Comparison of ENCODE assay signal across 10 cellular contexts in genomic region chr2:9143264-9143815, GRCh38.
DNase-seq lines count a peak whose midpoint lies in the region; ATAC-seq, FAIRE-seq and TF ChIP-seq lines count a peak whose summit lies in the region.
"Had no signal": no experiment of that assay in that cellular context is flagged by ENCODE, and none has a peak within 500 bp of the region (broad histone marks: within the 10 kb centered on the region; RNA-seq: fewer than 3 reads in every experiment).

No MANE protein-coding gene starts in this region.

- H2BK20ac ChIP-seq in IMR-90 (ENCODE audit: low read depth, low read length), result peak overlapping the region; percentile 22; the same call in 1 of the 2 replicates

- H4K8ac ChIP-seq in IMR-90 (ENCODE audit: low read depth in 2 of 2, low read length in 2 of 2), result peak overlapping the region in 1 of 2 experiments; percentile 56; a peak in 1 of 4 replicates

- POLR2A ChIA-PET in A673 (lab: Charles Lee; ENCODE audit: low non-redundant PET) (interaction anchor here (0.7 kb wide), 1 partner anchor 161 kb away, joined by 3 read pairs; no protein-coding TSS in a partner anchor), IMR-90 (lab: Charles Lee; ENCODE audit: unreplicated experiment) (no interaction called here)

- peak overlapping the region; percentile 10; the same call in 1 of the 2 replicates for H3K18ac ChIP-seq in IMR-90 (ENCODE audit: low read depth, low read length)

- H3K4me1 ChIP-seq in A673 (ENCODE audit: insufficient read depth, low read length, poor library complexity, severe bottlenecking) (peaks cover 22% of the 10 kb centered on the region), IMR-90 (ENCODE audit: control insufficient read depth, insufficient read depth, low read length) (peaks cover 21% of the 10 kb centered on the region)

- peaks cover 15% of the 10 kb centered on the region for H3K9me1 ChIP-seq in IMR-90 (ENCODE audit: insufficient read depth, low read length)

- peak overlapping the region; percentile 68 for H3K4ac ChIP-seq in IMR-90 (ENCODE audit: low read depth, low read length)

- H3K14ac ChIP-seq in IMR-90 (replicated peaks; ENCODE audit: low read depth, low read length), result peak overlapping the region; percentile 61

- H2BK120ac ChIP-seq in IMR-90 (ENCODE audit: low read depth, low read length), result peak overlapping the region; percentile 50

- no peak for ATAC-seq in IMR-90 (ENCODE audit: low read depth)

- H4K5ac ChIP-seq in IMR-90 (ENCODE audit: low read depth, low read length), result peak overlapping the region; percentile 13; the same call in 1 of the 2 replicates

- peak overlapping the region; percentile 34 for H3K4me3 ChIP-seq in A673 (ENCODE audit: low read depth, low read length, poor library complexity, severe bottlenecking)
- H3K4me3 ChIP-seq in IMR-90 (ENCODE audit: insufficient read depth, low read depth, low read length), result no peak overlapping the region
- peak overlapping the region; percentile 53 for H3K4me3 ChIP-seq in coronary artery

- H2AFZ ChIP-seq in IMR-90 (replicated peaks; ENCODE audit: low read length, poor library complexity), result peak overlapping the region; percentile 95

- 66% methylated on average over 4 of the region's 11 CpGs; no CpG with 5 or more reads in 1 of the 2 experiments for WGBS in IMR-90 (ENCODE audit: extremely low coverage in 2 of 2, insufficient read length in 1 of 2), 2 experiments

- H4K20me1 ChIP-seq in IMR-90 (ENCODE audit: insufficient read depth, low read length), result no peaks in the 10 kb centered on the region

- dilution Hi-C loops in IMR-90 (cut with HindIII; ENCODE audit: low sequenced_read_pairs, unreplicated experiment), result no loop called here

- in situ Hi-C loops in IMR-90 (cut with MboI; ENCODE audit: low sequenced_read_pairs), result loop anchor here (10.0 kb wide), 2 partner anchors 191 to 231 kb away; no protein-coding TSS in a partner anchor

- no peaks in the 10 kb centered on the region for H3K9me3 Mint-ChIP-seq in nephron progenitor cell
- H3K9me3 Mint-ChIP-seq: CD4-positive, CD25-positive, alpha-beta regulatory T cell had no signal

- no peaks in the 10 kb centered on the region for H3K27me3 ChIP-seq in A673 (replicated peaks; ENCODE audit: insufficient read depth, low read depth, low read length, poor library complexity)
- H3K27me3 ChIP-seq in IMR-90 (ENCODE audit: control insufficient read depth, insufficient read depth, low read length), result no peaks in the 10 kb centered on the region

- H3K27ac ChIP-seq in A673 (ENCODE audit: low read depth, low read length, poor library complexity, severe bottlenecking) (no peak overlapping the region), IMR-90 (ENCODE audit: insufficient read depth, low read length) (peak overlapping the region; percentile 41), coronary artery (peak overlapping the region; percentile 71 to 86)

- CTCF ChIA-PET in A673 (lab: Charles Lee) (interaction anchor here (0.5 to 2.5 kb wide), 4 partner anchors 48 to 1953 kb away, joined by 3 to 28 read pairs (median 4); no protein-coding TSS in a partner anchor), IMR-90 (lab: Yijun Ruan, JAX) (interaction anchor here (0.5 to 2.0 kb wide), 5 partner anchors 27 to 339 kb away, joined by 3 to 12 read pairs (median 4); no protein-coding TSS in a partner anchor)

- peak overlapping the region; percentile 33 for H3K4me2 ChIP-seq in IMR-90 (ENCODE audit: low read depth, low read length)

- no peak for TF ChIP-seq RAD21 in IMR-90 (IDR thresholded peaks at IDR 0.05; ENCODE audit: low read length)

- peak overlapping the region; percentile 54 for H2BK5ac ChIP-seq in IMR-90 (ENCODE audit: low read depth, low read length, poor library complexity, severe bottlenecking)

- H3K79me1 ChIP-seq in IMR-90 (ENCODE audit: low read depth in 1 of 2, low read length in 2 of 2), result peaks cover 0 to 9% of the 10 kb centered on the region in 2 experiments; a peak in 1 of 4 replicates

- H3K36me3 ChIP-seq in A673 (ENCODE audit: insufficient read depth, low read length, poor library complexity, severe bottlenecking), result no peaks in the 10 kb centered on the region
- H3K36me3 ChIP-seq in IMR-90 (ENCODE audit: control insufficient read depth, insufficient read depth, low read length), result no peaks in the 10 kb centered on the region

- BruUV-seq in A673 (replicated peaks; lab: Mats Ljungman, UMichigan), result no TSS peak
- BruUV-seq in IMR-90 (replicated peaks; lab: Mats Ljungman, UMichigan), result no TSS peak

- peak overlapping the region; percentile 59 for H4K91ac ChIP-seq in IMR-90 (ENCODE audit: insufficient read depth, low read depth, low read length)

- peaks cover 62% of the 10 kb centered on the region for H3K4me1 Mint-ChIP-seq in nephron progenitor cell

- DNase-seq in A673 (ENCODE audit: low spot score) (no peak), IMR-90 (no peak), coronary artery (ENCODE audit: low spot score) (no peak), nephron progenitor cell (no peak), OCI-M2 (lab: John Stamatoyannopoulos, UW; ENCODE audit: unreplicated experiment) (no peak), NCI-H2227 (lab: John Stamatoyannopoulos, UW; ENCODE audit: unreplicated experiment) (no peak), HTR-8/SVneo (ENCODE audit: insufficient read length, low spot score) (no peak)
- no peak for DNase-seq in stimulated activated CD4-positive, alpha-beta T cell treated with anti-CD3 and anti-CD28 coated beads, Interleukin-4, amount 100 ng/mL, for 1 hour

- H3K27ac Mint-ChIP-seq in nephron progenitor cell, result no peak overlapping the region

- peak overlapping the region; percentile 15 for H3K9ac ChIP-seq in IMR-90 (ENCODE audit: low read depth, low read length)

- H2BK15ac ChIP-seq in IMR-90 (ENCODE audit: low read depth, low read length), result peak overlapping the region; percentile 51; the same call in 1 of the 3 replicates

- no peaks in the 10 kb centered on the region for H3K36me3 Mint-ChIP-seq in nephron progenitor cell (ENCODE audit: low read depth)
- H3K36me3 Mint-ChIP-seq: CD4-positive, CD25-positive, alpha-beta regulatory T cell had no signal

- H2AK9ac ChIP-seq in IMR-90 (replicated peaks; ENCODE audit: low read depth, low read length, poor library complexity), result peak overlapping the region; percentile 29

- no peak for TF ChIP-seq POLR2A in IMR-90 (IDR thresholded peaks at IDR 0.05; ENCODE audit: low read depth, low read length)

- H2AK5ac ChIP-seq in IMR-90 (ENCODE audit: low read depth, low read length), result peak overlapping the region; percentile 74

- TF ChIP-seq CTCF in A673 (conservative IDR thresholded peaks at IDR 0.05; ENCODE audit: low read depth, low read length) (no peak), IMR-90 (conservative IDR thresholded peaks at IDR 0.05; ENCODE audit: low read depth, low read length) (no peak), coronary artery (IDR thresholded peaks at IDR 0.05) (no peak), nephron progenitor cell (IDR thresholded peaks at IDR 0.05) (no peak)

- intact Hi-C loops in A673 (cut with micrococcal nuclease; ENCODE audit: unreplicated experiment), result loop anchor here (2.0 to 5.0 kb wide), 3 partner anchors 189 to 279 kb away; partner anchors contain the start of genes CPSF3 and ITGB1BP1
- intact Hi-C loops in IMR-90 (cut with micrococcal nuclease), result loop anchor here (1.0 to 10.0 kb wide), 6 partner anchors 49 to 491 kb away; partner anchors contain the start of genes CPSF3, ITGB1BP1 and YWHAQ

- peaks cover 31% of the 10 kb centered on the region for H3K27me3 Mint-ChIP-seq in nephron progenitor cell (ENCODE audit: low read depth, poor library complexity)

- H3K4me3 Mint-ChIP-seq in nephron progenitor cell, result peak overlapping the region; percentile 67

- no peaks in the 10 kb centered on the region for H3K9me3 ChIP-seq in A673 (ENCODE audit: low read depth, low read length, poor library complexity, severe bottlenecking)
- H3K9me3 ChIP-seq in IMR-90 (ENCODE audit: control insufficient read depth, insufficient read depth, low read length), result no peaks in the 10 kb centered on the region

- H3K23ac ChIP-seq in IMR-90 (ENCODE audit: low read depth, low read length), result no peak overlapping the region

- no peak for FAIRE-seq in HTR-8/SVneo (lab: Jason Lieb, UNC)
- FAIRE-seq: H54 had no signal

- peak overlapping the region; percentile 44; the same call in 1 of the 2 replicates for H3K56ac ChIP-seq in IMR-90 (ENCODE audit: extremely low read depth, insufficient read depth, low read length)

TF ChIP-seq in IMR-90, 13 proteins besides CTCF, POLR2A, EP300 and RAD21:
- TF ChIP-seq NFE2L2 (IDR thresholded peaks at IDR 0.05; ENCODE audit: low read depth, low read length) (no peak), MAFK (IDR thresholded peaks at IDR 0.05; ENCODE audit: low read depth, low read length) (no peak), ELK1 (IDR thresholded peaks at IDR 0.05; ENCODE audit: borderline replicate concordance, low read depth, low read length) (no peak), RFX5 (IDR thresholded peaks at IDR 0.05; ENCODE audit: low read depth, low read length) (no peak), CHD1 (IDR thresholded peaks at IDR 0.05; ENCODE audit: low read depth, low read length) (no peak), FOS (IDR thresholded peaks at IDR 0.05; ENCODE audit: low read depth, low read length) (no peak), USF2 (IDR thresholded peaks at IDR 0.05; ENCODE audit: low read depth, low read length) (no peak), MXI1 (IDR thresholded peaks at IDR 0.05; ENCODE audit: borderline replicate concordance, low read depth, low read length) (no peak)
